8 cellular contexts compared by ENCODE assay signal in the genomic region with DNA sequence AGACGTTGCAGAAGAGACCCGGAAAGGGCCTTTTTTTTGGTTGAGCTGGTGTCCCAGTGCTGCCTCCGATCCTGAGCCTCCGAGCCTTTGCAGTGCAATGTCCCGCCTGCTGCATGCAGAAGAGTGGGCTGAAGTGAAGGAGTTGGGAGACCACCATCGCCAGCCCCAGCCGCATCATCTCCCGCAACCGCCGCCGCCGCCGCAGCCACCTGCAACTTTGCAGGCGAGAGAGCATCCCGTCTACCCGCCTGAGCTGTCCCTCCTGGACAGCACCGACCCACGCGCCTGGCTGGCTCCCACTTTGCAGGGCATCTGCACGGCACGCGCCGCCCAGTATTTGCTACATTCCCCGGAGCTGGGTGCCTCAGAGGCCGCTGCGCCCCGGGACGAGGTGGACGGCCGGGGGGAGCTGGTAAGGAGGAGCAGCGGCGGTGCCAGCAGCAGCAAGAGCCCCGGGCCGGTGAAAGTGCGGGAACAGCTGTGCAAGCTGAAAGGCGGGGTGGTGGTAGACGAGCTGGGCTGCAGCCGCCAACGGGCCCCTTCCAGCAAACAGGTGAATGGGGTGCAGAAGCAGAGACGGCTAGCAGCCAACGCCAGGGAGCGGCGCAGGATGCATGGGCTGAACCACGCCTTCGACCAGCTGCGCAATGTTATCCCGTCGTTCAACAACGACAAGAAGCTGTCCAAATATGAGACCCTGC. TPM values are rescaled to one million over a fixed set of nuclear protein-coding genes. Genes with fewer than 3 reads are reported as not detected.
DNase-seq lines count a peak whose midpoint lies in the region; ATAC-seq and TF ChIP-seq lines count a peak whose summit lies in the region.

No MANE protein-coding gene starts in this region.

- H3K9me3 ChIP-seq in esophagus (ENCODE audit: control insufficient read depth in 2 of 2, insufficient read depth in 1 of 2, low read depth in 1 of 2, low read length in 1 of 2), result peaks cover 0 to 6% of the 10 kb centered on the region in 2 donors
- no peaks in the 10 kb centered on the region for H3K9me3 ChIP-seq in parathyroid adenoma (ENCODE audit: control insufficient read depth, low read length)

- H3K36me3 ChIP-seq in esophagus (ENCODE audit: control insufficient read depth in 2 of 2, insufficient read depth in 2 of 2, low read length in 1 of 2) (no peaks in the 10 kb centered on the region), parathyroid adenoma (ENCODE audit: control insufficient read depth, insufficient read depth, low read length) (no peaks in the 10 kb centered on the region)

- H3K4me1 ChIP-seq in esophagus (ENCODE audit: control insufficient read depth in 2 of 2, insufficient read depth in 2 of 2, low read length in 1 of 2), result peaks cover 3 to 11% of the 10 kb centered on the region in 2 donors
- no peaks in the 10 kb centered on the region for H3K4me1 ChIP-seq in parathyroid adenoma

- DNase-seq in NCI-H345 (lab: John Stamatoyannopoulos, UW) (peak; percentile 13), OCI-M1 (lab: John Stamatoyannopoulos, UW) (no peak), NCI-H446 treated with DMSO at 0.1 percent for 48 hours (lab: John Stamatoyannopoulos, UW) (no peak), nucleus accumbens (lab: John Stamatoyannopoulos, UW) (no peak)

- H3K4me3 ChIP-seq in GM08714 (ENCODE audit: low read length) (peak overlapping the region; percentile 17; the same call in 1 of the 2 replicates), esophagus (ENCODE audit: low read depth in 1 of 2, low read length in 2 of 2) (peak overlapping the region; percentile 5 to 25), parathyroid adenoma (ENCODE audit: low read depth, low read length) (peak overlapping the region; percentile 31)

- H3K27ac ChIP-seq in esophagus (ENCODE audit: low read depth in 2 of 2, low read length in 1 of 2), result no peak overlapping the region
- no peak overlapping the region for H3K27ac ChIP-seq in parathyroid adenoma

- H3K27me3 ChIP-seq in esophagus (ENCODE audit: control insufficient read depth in 1 of 2, insufficient read depth in 2 of 2, low read length in 2 of 2), result peaks cover 5 to 25% of the 10 kb centered on the region in 2 donors
- peaks cover 7% of the 10 kb centered on the region for H3K27me3 ChIP-seq in parathyroid adenoma (ENCODE audit: control insufficient read depth, insufficient read depth, low read length)

- no peak overlapping the region for H2AFZ ChIP-seq in parathyroid adenoma

- ATAC-seq in GM18858 (IDR thresholded peaks at IDR 0.05; ENCODE audit: unreplicated experiment), result no peak

- no peak overlapping the region for H3K9ac ChIP-seq in parathyroid adenoma

- TF ChIP-seq CTCF in parathyroid adenoma (IDR thresholded peaks at IDR 0.05), result no peak

- H3K79me2 ChIP-seq in parathyroid adenoma, result no peaks in the 10 kb centered on the region

- H3K4me2 ChIP-seq in parathyroid adenoma (ENCODE audit: low read length), result peak overlapping the region; percentile 39

- 1 to 2% methylated on average over 49 of the region's 49 CpGs for WGBS in esophagus, 2 donors

RNA-seq across cellular contexts. Expression of a gene that starts 0.4 kb away (rescaled TPM):
- under 1 TPM in 1 of 2 donors, not detected in 1; 0.04 TPM for polyA plus RNA-seq in esophagus
